Comparison of ENCODE assay signal across 1 cellular context in the genomic region with DNA sequence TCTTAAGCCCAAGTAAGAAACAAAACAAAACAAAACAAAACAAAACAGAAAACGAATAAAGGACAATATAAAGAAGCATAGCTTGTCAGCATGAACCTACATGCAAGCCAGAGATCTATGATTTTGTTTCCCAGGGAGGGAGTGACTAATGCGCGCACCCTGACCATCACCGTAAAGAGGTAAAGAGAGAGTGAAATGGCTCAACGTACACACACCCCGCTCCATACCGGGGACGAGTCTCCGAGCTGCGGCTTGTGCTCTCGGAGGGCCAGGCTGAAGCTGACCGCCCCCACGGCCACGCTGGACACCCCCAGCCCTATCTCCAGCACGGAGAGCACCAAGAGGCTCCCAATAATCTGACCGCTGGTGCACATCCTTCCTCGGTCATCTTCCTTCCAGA.
TF ChIP-seq lines count a peak whose summit lies in the region.

No MANE protein-coding gene starts in this region.

TF ChIP-seq in A549, 52 proteins besides CTCF, POLR2A, EP300 and RAD21:
- TF ChIP-seq, protein P1, sequence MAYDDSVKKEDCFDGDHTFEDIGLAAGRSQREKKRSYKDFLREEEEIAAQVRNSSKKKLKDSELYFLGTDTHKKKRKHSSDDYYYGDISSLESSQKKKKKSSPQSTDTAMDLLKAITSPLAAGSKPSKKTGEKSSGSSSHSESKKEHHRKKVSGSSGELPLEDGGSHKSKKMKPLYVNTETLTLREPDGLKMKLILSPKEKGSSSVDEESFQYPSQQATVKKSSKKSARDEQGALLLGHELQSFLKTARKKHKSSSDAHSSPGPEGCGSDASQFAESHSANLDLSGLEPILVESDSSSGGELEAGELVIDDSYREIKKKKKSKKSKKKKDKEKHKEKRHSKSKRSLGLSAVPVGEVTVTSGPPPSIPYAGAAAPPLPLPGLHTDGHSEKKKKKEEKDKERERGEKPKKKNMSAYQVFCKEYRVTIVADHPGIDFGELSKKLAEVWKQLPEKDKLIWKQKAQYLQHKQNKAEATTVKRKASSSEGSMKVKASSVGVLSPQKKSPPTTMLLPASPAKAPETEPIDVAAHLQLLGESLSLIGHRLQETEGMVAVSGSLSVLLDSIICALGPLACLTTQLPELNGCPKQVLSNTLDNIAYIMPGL (CRISPR knock-in tag; IDR thresholded peaks at IDR 0.05; ENCODE audit: borderline replicate concordance): no peak
- 0 out of 2 replicates have a peak, but pooled peaks have one; percentile 45 for TF ChIP-seq CBX8 (IDR thresholded peaks at IDR 0.05)
- no peak for TF ChIP-seq MAZ (IDR thresholded peaks at IDR 0.05; ENCODE audit: borderline replicate concordance, low read depth, low read length)
- no peak for TF ChIP-seq ATOH8 (CRISPR knock-in tag; IDR thresholded peaks at IDR 0.05; ENCODE audit: low read depth)
- no peak for TF ChIP-seq KDM1A (IDR thresholded peaks at IDR 0.05; ENCODE audit: low read depth)
